In the genomic region with DNA sequence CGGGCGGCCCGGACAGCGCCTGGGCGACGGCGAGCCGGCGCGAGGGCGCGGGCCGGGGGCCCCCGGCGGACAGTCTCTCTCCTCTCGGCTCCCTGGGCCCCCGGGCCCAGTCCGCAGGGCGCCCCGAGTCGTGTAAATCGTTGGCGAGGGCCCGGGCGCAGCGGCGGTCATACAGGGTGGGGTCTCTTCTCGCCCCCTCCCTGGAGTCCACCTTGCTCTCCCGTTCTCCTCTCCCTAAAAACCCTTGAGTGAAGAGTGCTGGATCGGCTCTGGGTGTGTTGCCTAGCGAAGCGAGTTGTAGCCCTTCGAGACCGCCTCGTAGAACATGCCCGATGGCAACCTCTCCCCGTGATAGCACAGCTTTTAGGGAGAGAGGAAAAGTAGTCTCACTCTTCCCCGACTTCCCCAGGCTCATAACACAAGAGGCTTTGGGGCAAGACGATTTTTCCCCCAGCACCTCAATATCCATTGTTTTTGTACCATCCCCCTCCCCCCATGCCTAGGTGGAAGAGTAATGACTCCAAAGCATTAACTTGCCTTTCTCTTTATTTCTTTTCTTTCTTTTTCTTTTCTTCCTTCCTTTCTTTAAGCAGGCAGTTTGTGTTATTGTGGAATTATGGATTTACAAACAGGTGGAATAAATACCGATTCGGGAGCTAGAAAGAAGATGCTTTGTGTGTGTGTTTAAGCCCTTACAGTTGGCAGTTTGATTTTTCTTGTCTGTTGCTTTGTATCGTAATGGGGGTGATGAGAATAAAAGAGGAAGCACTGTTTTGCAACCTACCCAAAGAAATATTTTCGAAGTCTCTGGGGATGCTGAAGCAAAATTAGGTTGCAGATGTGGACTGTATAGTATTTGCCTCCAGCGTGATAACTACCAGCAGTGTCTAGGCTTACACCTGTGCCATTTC, we compare ENCODE assay signal across 2 cellular contexts.
TF ChIP-seq lines count a peak whose summit lies in the region.

No MANE protein-coding gene starts in this region.

TF ChIP-seq in A549, 52 proteins besides CTCF, POLR2A, EP300 and RAD21 (continued from another document):
- TF ChIP-seq PBX3 (IDR thresholded peaks at IDR 0.05) = no peak
- no peak for TF ChIP-seq NPAS2 (CRISPR knock-in tag; IDR thresholded peaks at IDR 0.05; ENCODE audit: borderline replicate concordance)
- peak; percentile 11; the same call in 1 of the 2 replicates for TF ChIP-seq PHF8 (IDR thresholded peaks at IDR 0.05; ENCODE audit: borderline replicate concordance, low read depth)
- TF ChIP-seq RNF2 (IDR thresholded peaks at IDR 0.05; ENCODE audit: borderline replicate concordance, low read depth) = no peak
TF ChIP-seq in A549: peak in this region for 1.

TF ChIP-seq in WTC11, 78 proteins besides CTCF, POLR2A, EP300 and RAD21 (continued from another document):
- TF ChIP-seq AFF4 (CRISPR knock-in tag; IDR thresholded peaks at IDR 0.05; ENCODE audit: borderline replicate concordance) (no peak), NR1H2 (CRISPR knock-in tag; IDR thresholded peaks at IDR 0.05) (no peak), CDX4 (CRISPR knock-in tag; IDR thresholded peaks at IDR 0.05; ENCODE audit: borderline replicate concordance) (no peak), RORB (CRISPR knock-in tag; IDR thresholded peaks at IDR 0.05) (no peak), SMAD3 (CRISPR knock-in tag; IDR thresholded peaks at IDR 0.05; ENCODE audit: borderline replicate concordance) (no peak), NFATC4 (CRISPR knock-in tag; IDR thresholded peaks at IDR 0.05) (no peak), GTF2I (CRISPR knock-in tag; conservative IDR thresholded peaks at IDR 0.05) (no peak), FOXJ3 (CRISPR knock-in tag; IDR thresholded peaks at IDR 0.05; ENCODE audit: borderline replicate concordance) (no peak), ZNF416 (CRISPR knock-in tag; IDR thresholded peaks at IDR 0.05) (no peak)
- TF ChIP-seq, protein P1, sequence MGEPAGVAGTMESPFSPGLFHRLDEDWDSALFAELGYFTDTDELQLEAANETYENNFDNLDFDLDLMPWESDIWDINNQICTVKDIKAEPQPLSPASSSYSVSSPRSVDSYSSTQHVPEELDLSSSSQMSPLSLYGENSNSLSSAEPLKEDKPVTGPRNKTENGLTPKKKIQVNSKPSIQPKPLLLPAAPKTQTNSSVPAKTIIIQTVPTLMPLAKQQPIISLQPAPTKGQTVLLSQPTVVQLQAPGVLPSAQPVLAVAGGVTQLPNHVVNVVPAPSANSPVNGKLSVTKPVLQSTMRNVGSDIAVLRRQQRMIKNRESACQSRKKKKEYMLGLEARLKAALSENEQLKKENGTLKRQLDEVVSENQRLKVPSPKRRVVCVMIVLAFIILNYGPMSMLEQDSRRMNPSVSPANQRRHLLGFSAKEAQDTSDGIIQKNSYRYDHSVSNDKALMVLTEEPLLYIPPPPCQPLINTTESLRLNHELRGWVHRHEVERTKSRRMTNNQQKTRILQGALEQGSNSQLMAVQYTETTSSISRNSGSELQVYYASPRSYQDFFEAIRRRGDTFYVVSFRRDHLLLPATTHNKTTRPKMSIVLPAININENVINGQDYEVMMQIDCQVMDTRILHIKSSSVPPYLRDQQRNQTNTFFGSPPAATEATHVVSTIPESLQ (CRISPR knock-in tag; IDR thresholded peaks at IDR 0.05) = no peak
- TF ChIP-seq, protein P2, sequence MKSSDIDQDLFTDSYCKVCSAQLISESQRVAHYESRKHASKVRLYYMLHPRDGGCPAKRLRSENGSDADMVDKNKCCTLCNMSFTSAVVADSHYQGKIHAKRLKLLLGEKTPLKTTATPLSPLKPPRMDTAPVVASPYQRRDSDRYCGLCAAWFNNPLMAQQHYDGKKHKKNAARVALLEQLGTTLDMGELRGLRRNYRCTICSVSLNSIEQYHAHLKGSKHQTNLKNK (CRISPR knock-in tag; IDR thresholded peaks at IDR 0.05) = no peak
- TF ChIP-seq, protein P3, sequence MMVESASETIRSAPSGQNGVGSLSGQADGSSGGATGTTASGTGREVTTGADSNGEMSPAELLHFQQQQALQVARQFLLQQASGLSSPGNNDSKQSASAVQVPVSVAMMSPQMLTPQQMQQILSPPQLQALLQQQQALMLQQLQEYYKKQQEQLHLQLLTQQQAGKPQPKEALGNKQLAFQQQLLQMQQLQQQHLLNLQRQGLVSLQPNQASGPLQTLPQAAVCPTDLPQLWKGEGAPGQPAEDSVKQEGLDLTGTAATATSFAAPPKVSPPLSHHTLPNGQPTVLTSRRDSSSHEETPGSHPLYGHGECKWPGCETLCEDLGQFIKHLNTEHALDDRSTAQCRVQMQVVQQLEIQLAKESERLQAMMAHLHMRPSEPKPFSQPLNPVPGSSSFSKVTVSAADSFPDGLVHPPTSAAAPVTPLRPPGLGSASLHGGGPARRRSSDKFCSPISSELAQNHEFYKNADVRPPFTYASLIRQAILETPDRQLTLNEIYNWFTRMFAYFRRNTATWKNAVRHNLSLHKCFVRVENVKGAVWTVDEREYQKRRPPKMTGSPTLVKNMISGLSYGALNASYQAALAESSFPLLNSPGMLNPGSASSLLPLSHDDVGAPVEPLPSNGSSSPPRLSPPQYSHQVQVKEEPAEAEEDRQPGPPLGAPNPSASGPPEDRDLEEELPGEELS (CRISPR knock-in tag; IDR thresholded peaks at IDR 0.05) = no peak
